Comparison of ENCODE assay signal across 3 cellular contexts in genomic region chr10:125913277-125913676, GRCh38. TPM values are rescaled to one million over a fixed set of nuclear protein-coding genes. Genes with fewer than 3 reads are reported as not detected.
"Had no signal": no experiment of that assay in that cellular context is flagged by ENCODE, and none has a peak within 500 bp of the region (broad histone marks: within the 10 kb centered on the region; RNA-seq: fewer than 3 reads in every experiment).

No MANE protein-coding gene starts in this region.

RNA-seq across cellular contexts. Expression of gene FANK1, which starts 16.9 kb away (rescaled TPM):
- total RNA-seq: activated CD4-positive, alpha-beta T cell treated with anti-CD3 and anti-CD28 coated beads, Interleukin-2, amount 10 ng/mL, durations not matched to agents 24 days and 14 days; left lobe of liver; natural killer cell had no signal
